1 cellular context compared by ENCODE assay signal in genomic region chr2:222208010-222208690, GRCh38.
TF ChIP-seq lines count a peak whose summit lies in the region.

No MANE protein-coding gene starts in this region.

TF ChIP-seq in K562, 482 proteins besides CTCF, POLR2A, EP300 and RAD21 (continued from another document):
- no peak for TF ChIP-seq CHD7 (IDR thresholded peaks at IDR 0.05; ENCODE audit: low read depth, low read length)
TF ChIP-seq in K562: peak in this region for 1.
